Comparison of ENCODE assay signal across 23 cellular contexts in genomic region chr6:159933077-159933476, GRCh38. TPM values are rescaled to one million over a fixed set of nuclear protein-coding genes. Genes with fewer than 3 reads are reported as not detected.
"Had no signal": no experiment of that assay in that cellular context is flagged by ENCODE, and none has a peak within 500 bp of the region (broad histone marks: within the 10 kb centered on the region; RNA-seq: fewer than 3 reads in every experiment).

No MANE protein-coding gene starts in this region.

- H3K36me3 ChIP-seq: heart left ventricle, neural progenitor cell, ovary, suprapubic skin, transverse colon had no signal

- H3K9me3 ChIP-seq: mucosa of descending colon, ovary, suprapubic skin had no signal

- ATAC-seq: esophagus mucosa; heart left ventricle; mucosa of descending colon; natural killer cell; right cardiac atrium; stimulated activated effector memory CD8-positive, alpha-beta T cell treated with anti-CD3 and anti-CD28 coated beads, Interleukin-12 subunit alpha, Interleukin-12 subunit beta, amount 100 ng/mL, for 72 hours; stimulated activated naive CD8-positive, alpha-beta T cell treated with anti-CD3 and anti-CD28 coated beads, Interleukin-15, Interleukin-2, amounts not matched to agents 100 U/mL and 50 U/mL, for 24 hours had no signal

- H3K4me3 ChIP-seq: heart left ventricle, mucosa of descending colon, neural progenitor cell, ovary, smooth muscle cell, suprapubic skin, transverse colon had no signal

- DNase-seq: effector memory CD4-positive, alpha-beta T cell; foreskin melanocyte; heart left ventricle; hippocampal formation; kidney glomerular epithelial cell; mucosa of descending colon; natural killer cell; nucleus accumbens; stimulated activated CD4-positive, alpha-beta T cell treated with anti-CD3 and anti-CD28 coated beads, Interleukin-4, amount 100 ng/mL, for 1 hour; stimulated activated CD8-positive, alpha-beta memory T cell treated with anti-CD3 and anti-CD28 coated beads, Interleukin-4, amount 100 ng/mL, for 48 hours; stimulated activated naive CD8-positive, alpha-beta T cell treated with anti-CD3 and anti-CD28 coated beads, Interleukin-15, Interleukin-2, amounts not matched to agents 100 U/mL and 50 U/mL, for 24 hours; transverse colon had no signal

- H3K4me1 ChIP-seq: neural progenitor cell, suprapubic skin had no signal

- H3K9ac ChIP-seq: neural progenitor cell had no signal

- H3K27me3 ChIP-seq: heart left ventricle, neural progenitor cell, ovary, suprapubic skin, transverse colon had no signal

- H3K27ac ChIP-seq: heart left ventricle, neural progenitor cell, ovary, suprapubic skin, transverse colon had no signal

RNA-seq across cellular contexts. Expression of gene MAS1, which starts 42.3 kb away (rescaled TPM):
- total RNA-seq: esophagus mucosa, glomerular endothelial cell, lung microvascular endothelial cell, mucosa of descending colon, natural killer cell, smooth muscle cell, suprapubic skin, transverse colon, ureter had no signal
- polyA plus RNA-seq: heart left ventricle, liver, smooth muscle cell had no signal
